ENCODE assay signal across 1 cellular context in the genomic region with DNA sequence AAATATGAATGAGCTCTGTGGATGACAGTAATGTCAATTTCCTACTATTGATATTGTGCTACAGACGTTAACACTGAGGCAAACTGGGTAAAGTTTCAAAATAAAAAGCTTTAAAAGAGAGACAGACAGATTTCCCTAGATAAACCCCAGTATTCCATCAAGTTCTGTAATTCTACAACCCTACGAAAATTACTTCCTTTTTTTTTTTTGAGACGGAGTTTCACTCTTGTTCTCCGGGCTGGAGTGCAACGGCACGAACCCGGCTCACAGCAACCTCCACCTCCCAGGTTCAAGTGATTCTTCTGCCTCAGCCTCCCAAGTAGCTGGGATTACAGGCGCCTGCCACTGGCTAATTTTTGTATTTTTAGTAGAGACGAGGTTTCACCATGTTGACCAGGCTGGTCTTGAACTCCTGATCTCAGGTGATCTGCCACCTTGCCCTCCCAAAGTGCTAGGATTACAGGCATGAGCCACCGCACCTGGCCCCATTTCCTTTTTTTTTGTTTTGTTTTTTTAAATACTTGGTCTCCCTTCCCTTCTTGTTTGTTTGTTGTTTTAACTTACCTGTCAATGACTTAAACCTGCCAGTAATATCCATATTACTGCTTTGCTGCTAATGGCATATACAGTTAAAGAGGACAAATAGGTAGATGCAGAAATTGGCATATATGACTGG.
TF ChIP-seq lines count a peak whose summit lies in the region.

No MANE protein-coding gene starts in this region.

TF ChIP-seq in GM23338, 12 proteins besides CTCF, POLR2A, EP300 and RAD21 (continued from another document):
- TF ChIP-seq, protein P1, sequence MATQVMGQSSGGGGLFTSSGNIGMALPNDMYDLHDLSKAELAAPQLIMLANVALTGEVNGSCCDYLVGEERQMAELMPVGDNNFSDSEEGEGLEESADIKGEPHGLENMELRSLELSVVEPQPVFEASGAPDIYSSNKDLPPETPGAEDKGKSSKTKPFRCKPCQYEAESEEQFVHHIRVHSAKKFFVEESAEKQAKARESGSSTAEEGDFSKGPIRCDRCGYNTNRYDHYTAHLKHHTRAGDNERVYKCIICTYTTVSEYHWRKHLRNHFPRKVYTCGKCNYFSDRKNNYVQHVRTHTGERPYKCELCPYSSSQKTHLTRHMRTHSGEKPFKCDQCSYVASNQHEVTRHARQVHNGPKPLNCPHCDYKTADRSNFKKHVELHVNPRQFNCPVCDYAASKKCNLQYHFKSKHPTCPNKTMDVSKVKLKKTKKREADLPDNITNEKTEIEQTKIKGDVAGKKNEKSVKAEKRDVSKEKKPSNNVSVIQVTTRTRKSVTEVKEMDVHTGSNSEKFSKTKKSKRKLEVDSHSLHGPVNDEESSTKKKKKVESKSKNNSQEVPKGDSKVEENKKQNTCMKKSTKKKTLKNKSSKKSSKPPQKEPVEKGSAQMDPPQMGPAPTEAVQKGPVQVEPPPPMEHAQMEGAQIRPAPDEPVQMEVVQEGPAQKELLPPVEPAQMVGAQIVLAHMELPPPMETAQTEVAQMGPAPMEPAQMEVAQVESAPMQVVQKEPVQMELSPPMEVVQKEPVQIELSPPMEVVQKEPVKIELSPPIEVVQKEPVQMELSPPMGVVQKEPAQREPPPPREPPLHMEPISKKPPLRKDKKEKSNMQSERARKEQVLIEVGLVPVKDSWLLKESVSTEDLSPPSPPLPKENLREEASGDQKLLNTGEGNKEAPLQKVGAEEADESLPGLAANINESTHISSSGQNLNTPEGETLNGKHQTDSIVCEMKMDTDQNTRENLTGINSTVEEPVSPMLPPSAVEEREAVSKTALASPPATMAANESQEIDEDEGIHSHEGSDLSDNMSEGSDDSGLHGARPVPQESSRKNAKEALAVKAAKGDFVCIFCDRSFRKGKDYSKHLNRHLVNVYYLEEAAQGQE (IDR thresholded peaks at IDR 0.05; ENCODE audit: unreplicated experiment) = no peak
- TF ChIP-seq, protein P2, sequence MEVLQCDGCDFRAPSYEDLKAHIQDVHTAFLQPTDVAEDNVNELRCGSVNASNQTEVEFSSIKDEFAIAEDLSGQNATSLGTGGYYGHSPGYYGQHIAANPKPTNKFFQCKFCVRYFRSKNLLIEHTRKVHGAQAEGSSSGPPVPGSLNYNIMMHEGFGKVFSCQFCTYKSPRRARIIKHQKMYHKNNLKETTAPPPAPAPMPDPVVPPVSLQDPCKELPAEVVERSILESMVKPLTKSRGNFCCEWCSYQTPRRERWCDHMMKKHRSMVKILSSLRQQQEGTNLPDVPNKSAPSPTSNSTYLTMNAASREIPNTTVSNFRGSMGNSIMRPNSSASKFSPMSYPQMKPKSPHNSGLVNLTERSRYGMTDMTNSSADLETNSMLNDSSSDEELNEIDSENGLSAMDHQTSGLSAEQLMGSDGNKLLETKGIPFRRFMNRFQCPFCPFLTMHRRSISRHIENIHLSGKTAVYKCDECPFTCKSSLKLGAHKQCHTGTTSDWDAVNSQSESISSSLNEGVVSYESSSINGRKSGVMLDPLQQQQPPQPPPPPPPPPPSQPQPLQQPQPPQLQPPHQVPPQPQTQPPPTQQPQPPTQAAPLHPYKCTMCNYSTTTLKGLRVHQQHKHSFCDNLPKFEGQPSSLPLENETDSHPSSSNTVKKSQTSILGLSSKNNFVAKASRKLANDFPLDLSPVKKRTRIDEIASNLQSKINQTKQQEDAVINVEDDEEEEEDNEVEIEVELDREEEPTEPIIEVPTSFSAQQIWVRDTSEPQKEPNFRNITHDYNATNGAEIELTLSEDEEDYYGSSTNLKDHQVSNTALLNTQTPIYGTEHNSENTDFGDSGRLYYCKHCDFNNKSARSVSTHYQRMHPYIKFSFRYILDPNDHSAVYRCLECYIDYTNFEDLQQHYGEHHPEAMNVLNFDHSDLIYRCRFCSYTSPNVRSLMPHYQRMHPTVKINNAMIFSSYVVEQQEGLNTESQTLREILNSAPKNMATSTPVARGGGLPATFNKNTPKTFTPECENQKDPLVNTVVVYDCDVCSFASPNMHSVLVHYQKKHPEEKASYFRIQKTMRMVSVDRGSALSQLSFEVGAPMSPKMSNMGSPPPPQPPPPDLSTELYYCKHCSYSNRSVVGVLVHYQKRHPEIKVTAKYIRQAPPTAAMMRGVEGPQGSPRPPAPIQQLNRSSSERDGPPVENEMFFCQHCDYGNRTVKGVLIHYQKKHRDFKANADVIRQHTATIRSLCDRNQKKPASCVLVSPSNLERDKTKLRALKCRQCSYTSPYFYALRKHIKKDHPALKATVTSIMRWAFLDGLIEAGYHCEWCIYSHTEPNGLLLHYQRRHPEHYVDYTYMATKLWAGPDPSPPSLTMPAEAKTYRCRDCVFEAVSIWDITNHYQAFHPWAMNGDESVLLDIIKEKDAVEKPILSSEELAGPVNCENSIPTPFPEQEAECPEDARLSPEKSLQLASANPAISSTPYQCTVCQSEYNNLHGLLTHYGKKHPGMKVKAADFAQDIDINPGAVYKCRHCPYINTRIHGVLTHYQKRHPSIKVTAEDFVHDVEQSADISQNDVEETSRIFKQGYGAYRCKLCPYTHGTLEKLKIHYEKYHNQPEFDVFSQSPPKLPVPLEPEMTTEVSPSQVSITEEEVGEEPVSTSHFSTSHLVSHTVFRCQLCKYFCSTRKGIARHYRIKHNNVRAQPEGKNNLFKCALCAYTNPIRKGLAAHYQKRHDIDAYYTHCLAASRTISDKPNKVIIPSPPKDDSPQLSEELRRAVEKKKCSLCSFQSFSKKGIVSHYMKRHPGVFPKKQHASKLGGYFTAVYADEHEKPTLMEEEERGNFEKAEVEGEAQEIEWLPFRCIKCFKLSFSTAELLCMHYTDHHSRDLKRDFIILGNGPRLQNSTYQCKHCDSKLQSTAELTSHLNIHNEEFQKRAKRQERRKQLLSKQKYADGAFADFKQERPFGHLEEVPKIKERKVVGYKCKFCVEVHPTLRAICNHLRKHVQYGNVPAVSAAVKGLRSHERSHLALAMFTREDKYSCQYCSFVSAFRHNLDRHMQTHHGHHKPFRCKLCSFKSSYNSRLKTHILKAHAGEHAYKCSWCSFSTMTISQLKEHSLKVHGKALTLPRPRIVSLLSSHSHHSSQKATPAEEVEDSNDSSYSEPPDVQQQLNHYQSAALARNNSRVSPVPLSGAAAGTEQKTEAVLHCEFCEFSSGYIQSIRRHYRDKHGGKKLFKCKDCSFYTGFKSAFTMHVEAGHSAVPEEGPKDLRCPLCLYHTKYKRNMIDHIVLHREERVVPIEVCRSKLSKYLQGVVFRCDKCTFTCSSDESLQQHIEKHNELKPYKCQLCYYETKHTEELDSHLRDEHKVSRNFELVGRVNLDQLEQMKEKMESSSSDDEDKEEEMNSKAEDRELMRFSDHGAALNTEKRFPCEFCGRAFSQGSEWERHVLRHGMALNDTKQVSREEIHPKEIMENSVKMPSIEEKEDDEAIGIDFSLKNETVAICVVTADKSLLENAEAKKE (CRISPR knock-in tag; IDR thresholded peaks at IDR 0.05) = no peak
- no peak for TF ChIP-seq POLR2AphosphoS5 (IDR thresholded peaks at IDR 0.05; ENCODE audit: low read depth)
- no peak for TF ChIP-seq NANOG (IDR thresholded peaks at IDR 0.05; ENCODE audit: borderline replicate concordance)
- no peak for TF ChIP-seq STAT1 (IDR thresholded peaks at IDR 0.05; ENCODE audit: unreplicated experiment)
- TF ChIP-seq EZH2 (IDR thresholded peaks at IDR 0.05; ENCODE audit: low read depth, unreplicated experiment) = no peak
